Comparison of ENCODE assay signal across 21 cellular contexts in the genomic region with DNA sequence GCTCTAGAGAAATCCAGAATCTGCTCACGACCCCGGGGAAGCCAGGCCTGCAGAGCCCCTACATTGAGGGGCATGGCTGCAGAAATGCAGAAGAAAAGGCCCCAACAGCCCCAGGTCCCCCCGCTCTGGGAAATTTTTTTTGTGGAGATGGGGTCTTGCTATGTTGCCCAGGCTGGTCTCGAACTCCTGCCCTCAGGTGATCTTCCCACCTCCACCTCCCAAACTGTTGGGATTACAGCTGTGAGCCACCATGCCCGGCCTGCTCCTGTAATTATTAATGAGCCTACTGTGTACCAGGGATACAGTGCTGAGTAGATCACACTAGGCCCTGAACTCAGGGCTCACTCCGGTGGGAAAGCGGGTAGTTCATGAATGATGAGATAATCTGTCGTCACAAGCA. TPM values are rescaled to one million over a fixed set of nuclear protein-coding genes. Genes with fewer than 3 reads are reported as not detected.
DNase-seq lines count a peak whose midpoint lies in the region; ATAC-seq, FAIRE-seq and TF ChIP-seq lines count a peak whose summit lies in the region.
"Had no signal": no experiment of that assay in that cellular context is flagged by ENCODE, and none has a peak within 500 bp of the region (broad histone marks: within the 10 kb centered on the region; RNA-seq: fewer than 3 reads in every experiment).

No MANE protein-coding gene starts in this region.

- peak; percentile 51 for DNase-seq in Right ventricle myocardium inferior (ENCODE audit: missing footprints)
- DNase-seq in right cardiac atrium = no peak
- no peak for DNase-seq in NB4 (ENCODE audit: low read depth)
- no peak for DNase-seq in endothelial cell (ENCODE audit: low spot score)
- no peak for DNase-seq in urothelium cell line (ENCODE audit: low spot score)
- no peak for DNase-seq in HuH-7 (ENCODE audit: low spot score)
- no peak for DNase-seq in GM10266 (ENCODE audit: extremely low spot score)
- DNase-seq: colonic mucosa; left colon; NCI-H1417; NCI-H2107; nephron progenitor cell; NK-92 treated with Interleukin-12 subunit alpha and Interleukin-12 subunit beta, amount 100 ng/mL, for 24 hours; Peyer's patch; psoas muscle; stimulated activated CD4-positive, alpha-beta T cell treated with anti-CD3 and anti-CD28 coated beads, Interleukin-4, amount 100 ng/mL, for 4 hours; T1000 had no signal

- H3K9me3 Mint-ChIP-seq in endothelial cell (ENCODE audit: unreplicated experiment) = no peaks in the 10 kb centered on the region
- H3K9me3 Mint-ChIP-seq: nephron progenitor cell, type B pancreatic cell had no signal

- peak overlapping the region; percentile 75 for H3K4me3 Mint-ChIP-seq in endothelial cell (ENCODE audit: unreplicated experiment)
- H3K4me3 Mint-ChIP-seq: nephron progenitor cell, type B pancreatic cell had no signal

- no peak overlapping the region for H3K4me3 ChIP-seq in right cardiac atrium (ENCODE audit: low read length)
- H3K4me3 ChIP-seq in NB4 (ENCODE audit: low read depth, low read length) = peak overlapping the region; percentile 4
- H3K4me3 ChIP-seq: colonic mucosa, Peyer's patch, psoas muscle had no signal

- peak overlapping the region; percentile 25 for H3K27ac Mint-ChIP-seq in endothelial cell (ENCODE audit: unreplicated experiment)
- H3K27ac Mint-ChIP-seq: nephron progenitor cell had no signal

- no peaks in the 10 kb centered on the region for H3K9me3 ChIP-seq in right cardiac atrium (ENCODE audit: control insufficient read depth, low read length)
- H3K9me3 ChIP-seq: colonic mucosa, Peyer's patch, psoas muscle had no signal

- 84% methylated on average over 8 of the region's 8 CpGs for WGBS in right cardiac atrium

- no peak for ATAC-seq in Right ventricle myocardium inferior
- no peak for ATAC-seq in right cardiac atrium
- ATAC-seq in GM18873 (IDR thresholded peaks at IDR 0.05; ENCODE audit: low FRiP score, unreplicated experiment) = no peak
- ATAC-seq: left colon, psoas muscle had no signal

- H3K4me1 Mint-ChIP-seq in endothelial cell (ENCODE audit: unreplicated experiment) = peaks cover 5% of the 10 kb centered on the region

- intact Hi-C loops in Right ventricle myocardium inferior (cut with DNase I) = no loop called here
- intact Hi-C loops in right cardiac atrium (cut with DNase I) = no loop called here

- no peak for TF ChIP-seq POLR2A in NB4 (IDR thresholded peaks at IDR 0.05; ENCODE audit: extremely low read depth, insufficient read length)

- H3K27me3 Mint-ChIP-seq in endothelial cell (ENCODE audit: unreplicated experiment) = peaks cover 13% of the 10 kb centered on the region
- H3K27me3 Mint-ChIP-seq: type B pancreatic cell had no signal

- H3K27ac ChIP-seq in right cardiac atrium (ENCODE audit: low read length) = no peak overlapping the region
- H3K27ac ChIP-seq: colonic mucosa, Peyer's patch, psoas muscle had no signal

- no peaks in the 10 kb centered on the region for H3K27me3 ChIP-seq in right cardiac atrium (ENCODE audit: control insufficient read depth, insufficient read depth)
- H3K27me3 ChIP-seq: colonic mucosa, Peyer's patch had no signal

- no peaks in the 10 kb centered on the region for H3K4me1 ChIP-seq in right cardiac atrium (ENCODE audit: control insufficient read depth, insufficient read depth, low read length)

- H3K36me3 Mint-ChIP-seq in endothelial cell (ENCODE audit: low read depth, unreplicated experiment) = peaks cover 19% of the 10 kb centered on the region

- TF ChIP-seq CTCF in NB4 (IDR thresholded peaks at IDR 0.05; ENCODE audit: low read depth, low read length) (no peak), endothelial cell (IDR thresholded peaks at IDR 0.05; ENCODE audit: unreplicated experiment) (no peak), GM10266 (IDR thresholded peaks at IDR 0.05; ENCODE audit: control insufficient read depth, insufficient read depth, low read depth, missing control alignments) (no peak)

- peak; percentile 92 for FAIRE-seq in urothelium cell line (lab: Jason Lieb, UNC)
- FAIRE-seq: endometrium, GM18507 had no signal

RNA-seq across cellular contexts. Expression of a gene that starts 29.9 kb away (rescaled TPM):
- total RNA-seq in Right ventricle myocardium inferior (34.8 TPM), right cardiac atrium (10 to 100 TPM; 33.1 to 46.6 (median 39.3) TPM), endothelial cell (ENCODE audit: unreplicated experiment) (91.8 TPM)
- polyA plus RNA-seq in right cardiac atrium = 38.9 TPM
